In the genomic region with DNA sequence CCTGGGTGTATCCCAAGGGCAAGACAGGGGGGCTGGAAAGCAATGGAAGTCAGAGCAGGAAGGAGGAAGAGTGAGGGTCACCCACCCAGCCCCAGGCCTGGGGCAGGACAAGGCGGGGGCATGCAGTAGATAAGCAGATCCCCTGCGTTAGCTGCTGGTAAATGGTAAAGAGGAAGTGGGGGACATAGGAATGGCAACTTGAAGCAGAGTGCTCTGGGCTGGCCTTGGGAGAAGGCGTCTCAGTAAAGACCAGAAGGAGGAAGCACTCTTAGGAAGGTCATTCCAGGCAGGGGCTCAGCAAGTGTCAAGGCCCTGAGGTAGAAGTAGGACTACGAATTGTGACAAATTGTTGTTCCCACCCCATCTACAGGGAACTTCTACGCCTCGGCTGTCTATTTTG, we compare ENCODE assay signal across 16 cellular contexts.
"Had no signal": no experiment of that assay in that cellular context is flagged by ENCODE, and none has a peak within 500 bp of the region (broad histone marks: within the 10 kb centered on the region; RNA-seq: fewer than 3 reads in every experiment).

No MANE protein-coding gene starts in this region.

- H3K4me3 ChIP-seq: hepatocyte, ovary had no signal

- H3K9me3 ChIP-seq: ovary had no signal

- H3K4me1 Mint-ChIP-seq: activated naive CD4-positive, alpha-beta T cell treated with anti-CD3 and anti-CD28 coated beads, Interleukin-2, amount 50 U/mL, for 24 hours; brain; endodermal cell; WTC11 had no signal

- ATAC-seq: WTC11 had no signal

- H3K27me3 Mint-ChIP-seq: activated naive CD4-positive, alpha-beta T cell treated with anti-CD3 and anti-CD28 coated beads, Interleukin-2, amount 50 U/mL, for 24 hours; stimulated activated naive CD8-positive, alpha-beta T cell treated with anti-CD3 and anti-CD28 coated beads, Interleukin-15, Interleukin-2, amounts not matched to agents 100 ng/mL and 50 ng/mL, for 24 hours had no signal

- DNase-seq: activated CD4-positive, alpha-beta T cell treated with anti-CD3 and anti-CD28 coated beads for 48 hours; activated CD8-positive, alpha-beta memory T cell treated with anti-CD3 and anti-CD28 coated beads for 24 hours; amygdala; endodermal cell; erythroblast; kidney; ovary; stimulated activated CD4-positive, alpha-beta T cell treated with anti-CD3 and anti-CD28 coated beads, Interleukin-12 subunit alpha, Interleukin-12 subunit beta, amount 100 ng/mL, for 4 hours; T-helper 9 cell had no signal

- H3K27ac Mint-ChIP-seq: activated naive CD4-positive, alpha-beta T cell treated with anti-CD3 and anti-CD28 coated beads, Interleukin-2, amount 50 U/mL, for 24 hours; activated T-helper 2 cell treated with anti-CD3 and anti-CD28 coated beads, Interferon-gamma antibody, Interleukin-2, Interleukin-4, amounts not matched to agents 10 μg/mL and 5 μg/mL and 100 μg/mL, durations not matched to agents 14 hours and 24 hours and 36 hours; brain; endodermal cell; stimulated activated naive CD8-positive, alpha-beta T cell treated with anti-CD3 and anti-CD28 coated beads, Interleukin-15, Interleukin-2, amounts not matched to agents 100 ng/mL and 50 ng/mL, for 24 hours; WTC11 had no signal

- H3K4me3 Mint-ChIP-seq: activated naive CD4-positive, alpha-beta T cell treated with anti-CD3 and anti-CD28 coated beads, Interleukin-2, amount 50 U/mL, for 24 hours; brain; endodermal cell; neural crest cell; stimulated activated naive CD8-positive, alpha-beta T cell treated with anti-CD3 and anti-CD28 coated beads, Interleukin-15, Interleukin-2, amounts not matched to agents 100 ng/mL and 50 ng/mL, for 24 hours; WTC11 had no signal

- H3K27ac ChIP-seq: hepatocyte, ovary had no signal

- H3K27me3 ChIP-seq: hepatocyte, ovary had no signal

- H3K9me3 Mint-ChIP-seq: activated naive CD4-positive, alpha-beta T cell treated with anti-CD3 and anti-CD28 coated beads, Interleukin-2, amount 50 U/mL, for 24 hours; activated T-helper 2 cell treated with anti-CD3 and anti-CD28 coated beads, Interferon-gamma antibody, Interleukin-2, Interleukin-4, amounts not matched to agents 10 μg/mL and 5 μg/mL and 100 μg/mL, durations not matched to agents 14 hours and 24 hours and 36 hours; brain; endodermal cell; neural crest cell; stimulated activated naive CD8-positive, alpha-beta T cell treated with anti-CD3 and anti-CD28 coated beads, Interleukin-15, Interleukin-2, amounts not matched to agents 100 ng/mL and 50 ng/mL, for 24 hours; WTC11 had no signal
